8 cellular contexts compared by ENCODE assay signal in genomic region chr9:83978992-83979811, GRCh38. TPM values are rescaled to one million over a fixed set of nuclear protein-coding genes. Genes with fewer than 3 reads are reported as not detected.
A peak's percentile ranks its signal among the peaks of the same experiment; 100 is the strongest.
DNase-seq lines count a peak whose midpoint lies in the region; ATAC-seq, FAIRE-seq and TF ChIP-seq lines count a peak whose summit lies in the region.

No MANE protein-coding gene starts in this region.

- FAIRE-seq in GM12891 (lab: Jason Lieb, UNC), result peak; percentile 61

- peaks cover 59% of the 10 kb centered on the region for H3K4me1 Mint-ChIP-seq in activated CD8-positive, alpha-beta T cell treated with anti-CD3 and anti-CD28 coated beads, Interleukin-2, amount 10 ng/mL, durations not matched to agents 7 days and 5 days (ENCODE audit: low read depth)

- peak; percentile 57; the same call in 1 of the 2 replicates for TF ChIP-seq POLR2A in GM12891 (IDR thresholded peaks at IDR 0.05; ENCODE audit: low read depth, low read length)

- H3K9me3 Mint-ChIP-seq in activated CD8-positive, alpha-beta T cell treated with anti-CD3 and anti-CD28 coated beads, Interleukin-2, amount 10 ng/mL, durations not matched to agents 7 days and 5 days (ENCODE audit: insufficient read depth), result no peaks in the 10 kb centered on the region

- H3K9me3 ChIP-seq in lower lobe of right lung, result no peaks in the 10 kb centered on the region

- H3K27me3 ChIP-seq in lower lobe of right lung (ENCODE audit: low read depth), result no peaks in the 10 kb centered on the region

- ATAC-seq in HG03097 (IDR thresholded peaks at IDR 0.05; ENCODE audit: low FRiP score, unreplicated experiment) (peak; percentile 23), lower lobe of right lung (peak; percentile 79 to 80), HG03520 (IDR thresholded peaks at IDR 0.05; ENCODE audit: unreplicated experiment) (no peak)
- peak; percentile 52 for ATAC-seq in activated CD8-positive, alpha-beta T cell treated with anti-CD3 and anti-CD28 coated beads, Interleukin-2, amount 10 ng/mL, durations not matched to agents 7 days and 5 days

- H3K4me3 Mint-ChIP-seq in activated CD8-positive, alpha-beta T cell treated with anti-CD3 and anti-CD28 coated beads, Interleukin-2, amount 10 ng/mL, durations not matched to agents 7 days and 5 days, result peak overlapping the region; percentile 95

- H3K27ac ChIP-seq in lower lobe of right lung, result peak overlapping the region; percentile 97

- peaks cover 39% of the 10 kb centered on the region for H3K36me3 ChIP-seq in lower lobe of right lung

- TF ChIP-seq CTCF in lower lobe of right lung (IDR thresholded peaks at IDR 0.05), result no peak

- peak overlapping the region; percentile 99 for H3K27ac Mint-ChIP-seq in activated CD8-positive, alpha-beta T cell treated with anti-CD3 and anti-CD28 coated beads, Interleukin-2, amount 10 ng/mL, durations not matched to agents 7 days and 5 days

- peak overlapping the region; percentile 92 for H3K4me3 ChIP-seq in lower lobe of right lung

- intact Hi-C loops in lower lobe of right lung (cut with DNase I), result no loop called here

- peaks cover 67% of the 10 kb centered on the region for H3K36me3 Mint-ChIP-seq in activated CD8-positive, alpha-beta T cell treated with anti-CD3 and anti-CD28 coated beads, Interleukin-2, amount 10 ng/mL, durations not matched to agents 7 days and 5 days (ENCODE audit: low read depth)

- peaks cover 55% of the 10 kb centered on the region for H3K4me1 ChIP-seq in lower lobe of right lung

- no peaks in the 10 kb centered on the region for H3K27me3 Mint-ChIP-seq in activated CD8-positive, alpha-beta T cell treated with anti-CD3 and anti-CD28 coated beads, Interleukin-2, amount 10 ng/mL, durations not matched to agents 7 days and 5 days (ENCODE audit: low read depth)

- POLR2A ChIA-PET in activated CD8-positive, alpha-beta T cell treated with anti-CD3 and anti-CD28 coated beads, Interleukin-2, amount 10 ng/mL, durations not matched to agents 7 days and 5 days (lab: Charles Lee), result interaction anchor here (0.6 to 3.7 kb wide), 15 partner anchors 12 to 355 kb away, joined by 3 to 32 read pairs (median 7); partner anchors contain the start of genes KIF27 and UBQLN1

- DNase-seq in GM12891 (ENCODE audit: insufficient read length, low spot score), result peak; percentile 47
- peak; percentile 95 for DNase-seq in NCI-H69 (lab: John Stamatoyannopoulos, UW)
- DNase-seq in activated CD8-positive, alpha-beta T cell treated with anti-CD3 and anti-CD28 coated beads, Interleukin-2, amount 10 ng/mL, durations not matched to agents 7 days and 5 days, result peak; percentile 93
- peak; percentile 89 for DNase-seq in ecto neural progenitor cell (ENCODE audit: low spot score)
- peak; percentile 91 for DNase-seq in lower lobe of right lung
- DNase-seq in stimulated activated CD4-positive, alpha-beta T cell treated with anti-CD3 and anti-CD28 coated beads, Interleukin-4, amount 100 ng/mL, for 4 hours, result peak; percentile 85 to 87

- CTCF ChIA-PET in activated CD8-positive, alpha-beta T cell treated with anti-CD3 and anti-CD28 coated beads, Interleukin-2, amount 10 ng/mL, durations not matched to agents 7 days and 5 days (lab: Charles Lee), result interaction anchor here (0.6 to 2.1 kb wide), 8 partner anchors 8 to 336 kb away, joined by 3 to 7 read pairs (median 4); partner anchors contain the start of gene KIF27

TF ChIP-seq in GM12891, 5 proteins besides CTCF, POLR2A, EP300 and RAD21:
- peak; percentile 96 for TF ChIP-seq TAF1 (IDR thresholded peaks at IDR 0.05; ENCODE audit: low read depth, low read length)
- TF ChIP-seq PAX5 (IDR thresholded peaks at IDR 0.05; ENCODE audit: insufficient read depth, low read length, severe bottlenecking), result no peak

RNA-seq across cellular contexts. Expression of gene HNRNPK, which starts 0.8 kb away (rescaled TPM):
- polyA plus RNA-seq in GM12891 (2012; ENCODE audit: low read depth, missing spikeins), result 467 TPM
- total RNA-seq in activated CD8-positive, alpha-beta T cell treated with anti-CD3 and anti-CD28 coated beads, Interleukin-2, amount 10 ng/mL, durations not matched to agents 7 days and 5 days, result 100 to 1,000 TPM; 683 to 726 TPM
- total RNA-seq in lower lobe of right lung, result 390 TPM

RNA-seq across cellular contexts. Expression of gene RMI1, which starts 1.4 kb away (rescaled TPM):
- polyA plus RNA-seq in GM12891 (2012; ENCODE audit: low read depth, missing spikeins), result 4.0 TPM
- total RNA-seq in activated CD8-positive, alpha-beta T cell treated with anti-CD3 and anti-CD28 coated beads, Interleukin-2, amount 10 ng/mL, durations not matched to agents 7 days and 5 days, result 10 to 100 TPM; 23.3 to 23.6 TPM
- 6.7 TPM for total RNA-seq in lower lobe of right lung

RNA-seq across cellular contexts. Expression of gene KIF27, which starts 58.0 kb away (rescaled TPM):
- polyA plus RNA-seq in GM12891 (2012; ENCODE audit: low read depth, missing spikeins), result 0.86 TPM
- 1 to 10 TPM; 1.9 to 3.2 TPM for total RNA-seq in activated CD8-positive, alpha-beta T cell treated with anti-CD3 and anti-CD28 coated beads, Interleukin-2, amount 10 ng/mL, durations not matched to agents 7 days and 5 days
- 10.4 TPM for total RNA-seq in lower lobe of right lung
